Comparison of ENCODE assay signal across 8 cellular contexts in the genomic region with DNA sequence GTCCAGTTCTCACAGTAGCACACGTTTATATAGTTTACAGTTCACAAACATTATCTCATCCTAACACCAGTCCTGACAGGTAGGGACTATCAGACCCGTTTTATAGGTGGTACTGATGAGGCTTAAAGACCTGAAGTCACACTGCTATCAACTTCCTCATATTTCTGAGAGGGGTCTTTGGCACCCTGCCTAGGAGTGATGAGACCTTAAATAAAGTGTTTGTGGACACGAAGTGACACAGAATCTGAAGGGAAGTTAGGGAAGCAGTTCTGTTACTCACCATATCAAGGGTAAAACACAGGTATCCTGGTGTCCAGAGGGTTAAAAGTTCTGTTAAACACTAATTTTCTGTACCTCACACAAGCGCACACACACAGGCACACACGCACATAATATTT. TPM values are rescaled to one million over a fixed set of nuclear protein-coding genes. Genes with fewer than 3 reads are reported as not detected.
DNase-seq lines count a peak whose midpoint lies in the region; ATAC-seq and TF ChIP-seq lines count a peak whose summit lies in the region.

No MANE protein-coding gene starts in this region.

- DNase-seq in AG10803 (ENCODE audit: low read depth) (no peak), naive B cell (no peak), NCI-H82 (lab: John Stamatoyannopoulos, UW) (no peak), NCI-H526 treated with DMSO at 0.1 percent for 48 hours (lab: John Stamatoyannopoulos, UW) (no peak)
- DNase-seq in effector memory CD8-positive, alpha-beta T cell = no peak
- no peak for DNase-seq in activated effector memory CD4-positive, alpha-beta T cell treated with Interleukin-2 at 50 U/mL for 16 hours

- peaks cover 13% of the 10 kb centered on the region for H3K4me1 ChIP-seq in HUES64 (ENCODE audit: insufficient read depth, low read length)

- peaks cover 48% of the 10 kb centered on the region for H3K27me3 ChIP-seq in HUES64 (ENCODE audit: insufficient read depth, low read length)

- no peak overlapping the region for H3K27ac ChIP-seq in HUES64 (ENCODE audit: low read depth, low read length)

- no peaks in the 10 kb centered on the region for H3K36me3 Mint-ChIP-seq in effector memory CD8-positive, alpha-beta T cell (ENCODE audit: insufficient read depth)
- peaks cover 0 to 16% of the 10 kb centered on the region in 2 donors for H3K36me3 Mint-ChIP-seq in naive B cell

- no peak overlapping the region for H3K27ac Mint-ChIP-seq in effector memory CD8-positive, alpha-beta T cell
- no peak overlapping the region for H3K27ac Mint-ChIP-seq in naive B cell

- H3K27me3 Mint-ChIP-seq in effector memory CD8-positive, alpha-beta T cell = peaks cover 57 to 72% of the 10 kb centered on the region in 2 donors
- H3K27me3 Mint-ChIP-seq in naive B cell = peaks cover 56 to 62% (median 58%) of the 10 kb centered on the region in 3 donors

- no peaks in the 10 kb centered on the region for H3K9me3 ChIP-seq in HUES64 (ENCODE audit: insufficient read depth, low read depth, low read length)

- H3K9ac ChIP-seq in HUES64 (ENCODE audit: low read depth, low read length) = peak overlapping the region; percentile 55; the same call in 1 of the 2 replicates

- no peak for TF ChIP-seq CTCF in AG10803 (conservative IDR thresholded peaks at IDR 0.05; ENCODE audit: low read length)

- H3K4me3 Mint-ChIP-seq in effector memory CD8-positive, alpha-beta T cell = peak overlapping the region; percentile 1 to 50
- peak overlapping the region; percentile 5 to 70 (median 46) for H3K4me3 Mint-ChIP-seq in naive B cell

- H3K4me1 Mint-ChIP-seq in effector memory CD8-positive, alpha-beta T cell (ENCODE audit: low read depth in 2 of 2) = peaks cover 8 to 9% of the 10 kb centered on the region in 2 donors
- H3K4me1 Mint-ChIP-seq in naive B cell = peaks cover 13 to 20% (median 16%) of the 10 kb centered on the region in 3 donors

- H3K4me3 ChIP-seq in AG10803 (ENCODE audit: low read length) (peak overlapping the region; percentile 31; the same call in 1 of the 2 replicates), HUES64 (ENCODE audit: low read length) (peak overlapping the region; percentile 49)

- no peaks in the 10 kb centered on the region for H3K36me3 ChIP-seq in HUES64 (ENCODE audit: insufficient read depth, low read length)

- no peak for ATAC-seq in effector memory CD8-positive, alpha-beta T cell (replicated peaks)
- ATAC-seq in naive B cell (ENCODE audit: low read depth in 2 of 2) (no peak), GM21447 (IDR thresholded peaks at IDR 0.05; ENCODE audit: unreplicated experiment) (no peak)

- 53% methylated on average over 5 of the region's 5 CpGs for WGBS in HUES64

- no peaks in the 10 kb centered on the region for H3K9me3 Mint-ChIP-seq in effector memory CD8-positive, alpha-beta T cell
- peaks cover 0 to 8% (median 3%) of the 10 kb centered on the region in 7 donors for H3K9me3 Mint-ChIP-seq in naive B cell

RNA-seq across cellular contexts. Expression of a gene that starts 0.6 kb away (rescaled TPM):
- polyA plus RNA-seq in HUES64 (2013, experiment 1 of 2) = 0.60 TPM
- 0.38 TPM for polyA plus RNA-seq in HUES64 (2013, experiment 2 of 2)
- not detected for polyA plus RNA-seq in naive B cell (ENCODE audit: low read depth in 6 of 6)

RNA-seq across cellular contexts. Expression of a gene that starts 31.1 kb away (rescaled TPM):
- polyA plus RNA-seq in HUES64 (2013, experiment 1 of 2) = 11.8 TPM
- 9.9 TPM for polyA plus RNA-seq in HUES64 (2013, experiment 2 of 2)
- 10 to 100 TPM; 30.9 to 54.7 (median 47.0) TPM for polyA plus RNA-seq in naive B cell (ENCODE audit: low read depth in 6 of 6)
